15 cellular contexts compared by ENCODE assay signal in genomic region chr14:21993070-21993469, GRCh38.
"Had no signal": no experiment of that assay in that cellular context is flagged by ENCODE, and none has a peak within 500 bp of the region (broad histone marks: within the 10 kb centered on the region; RNA-seq: fewer than 3 reads in every experiment).

No MANE protein-coding gene starts in this region.

- H3K4me1 Mint-ChIP-seq: brain, natural killer cell had no signal

- ATAC-seq: natural killer cell, SK-N-SH treated with all-trans-retinoic acid at 6 μM for 48 hours had no signal

- DNase-seq: activated CD4-positive, alpha-beta T cell treated with anti-CD3 and anti-CD28 coated beads for 1 hour; activated effector memory CD4-positive, alpha-beta T cell treated with anti-CD3 and anti-CD28 coated beads, Interleukin-2, amount 50 U/mL, for 16 hours; amniotic stem cell; cortex of kidney; effector CD8-positive, alpha-beta T cell; foreskin melanocyte; head of caudate nucleus; mammary epithelial cell; natural killer cell; posterior cingulate gyrus; small intestine; tibial artery had no signal

- H3K9me3 Mint-ChIP-seq: brain; central memory CD8-positive, alpha-beta T cell; natural killer cell had no signal

- H3K27me3 Mint-ChIP-seq: central memory CD8-positive, alpha-beta T cell had no signal

- H3K4me3 Mint-ChIP-seq: brain, natural killer cell had no signal

- H3K27ac Mint-ChIP-seq: brain, natural killer cell had no signal

- H3K36me3 Mint-ChIP-seq: brain, natural killer cell had no signal
